ENCODE assay signal across 2 cellular contexts in the genomic region with DNA sequence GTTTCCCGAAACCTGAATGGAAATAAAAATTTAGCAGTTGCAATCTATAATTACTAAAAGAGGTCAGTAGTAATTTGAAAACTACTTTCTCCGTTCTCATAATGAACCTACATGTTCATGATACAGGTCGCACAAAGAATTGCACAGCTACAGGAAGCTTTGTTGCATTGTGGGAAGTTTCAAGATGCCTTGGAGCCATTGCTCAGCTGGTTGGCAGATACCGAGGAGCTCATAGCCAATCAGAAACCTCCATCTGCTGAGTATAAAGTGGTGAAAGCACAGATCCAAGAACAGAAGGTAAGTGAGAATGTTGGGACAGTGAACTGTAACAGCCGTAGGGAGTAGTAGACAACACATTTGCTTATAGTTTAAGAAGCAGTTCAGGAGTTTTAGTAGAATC.
TF ChIP-seq lines count a peak whose summit lies in the region.

No MANE protein-coding gene starts in this region.

TF ChIP-seq in SK-N-SH, 30 proteins besides CTCF, POLR2A, EP300 and RAD21 (continued from another document):
- TF ChIP-seq, protein P1, sequence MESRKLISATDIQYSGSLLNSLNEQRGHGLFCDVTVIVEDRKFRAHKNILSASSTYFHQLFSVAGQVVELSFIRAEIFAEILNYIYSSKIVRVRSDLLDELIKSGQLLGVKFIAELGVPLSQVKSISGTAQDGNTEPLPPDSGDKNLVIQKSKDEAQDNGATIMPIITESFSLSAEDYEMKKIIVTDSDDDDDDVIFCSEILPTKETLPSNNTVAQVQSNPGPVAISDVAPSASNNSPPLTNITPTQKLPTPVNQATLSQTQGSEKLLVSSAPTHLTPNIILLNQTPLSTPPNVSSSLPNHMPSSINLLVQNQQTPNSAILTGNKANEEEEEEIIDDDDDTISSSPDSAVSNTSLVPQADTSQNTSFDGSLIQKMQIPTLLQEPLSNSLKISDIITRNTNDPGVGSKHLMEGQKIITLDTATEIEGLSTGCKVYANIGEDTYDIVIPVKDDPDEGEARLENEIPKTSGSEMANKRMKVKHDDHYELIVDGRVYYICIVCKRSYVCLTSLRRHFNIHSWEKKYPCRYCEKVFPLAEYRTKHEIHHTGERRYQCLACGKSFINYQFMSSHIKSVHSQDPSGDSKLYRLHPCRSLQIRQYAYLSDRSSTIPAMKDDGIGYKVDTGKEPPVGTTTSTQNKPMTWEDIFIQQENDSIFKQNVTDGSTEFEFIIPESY (IDR thresholded peaks at IDR 0.05; ENCODE audit: borderline replicate concordance, low read depth), result no peak
- TF ChIP-seq TCF12 (IDR thresholded peaks at IDR 0.05) (no peak), NRF1 (IDR thresholded peaks at IDR 0.05; ENCODE audit: low read depth, low read length) (no peak), FOXJ3 (CRISPR knock-in tag; IDR thresholded peaks at IDR 0.05) (no peak), JUND (IDR thresholded peaks at IDR 0.05) (no peak), TAF1 (IDR thresholded peaks at IDR 0.05; ENCODE audit: borderline replicate concordance, low read depth, low read length) (no peak), ELF1 (IDR thresholded peaks at IDR 0.05) (no peak), SIN3A (IDR thresholded peaks at IDR 0.05; ENCODE audit: borderline replicate concordance, low read depth, low read length) (no peak), YY1 (IDR thresholded peaks at IDR 0.05; ENCODE audit: low read depth) (no peak)
- TF ChIP-seq, protein P2, sequence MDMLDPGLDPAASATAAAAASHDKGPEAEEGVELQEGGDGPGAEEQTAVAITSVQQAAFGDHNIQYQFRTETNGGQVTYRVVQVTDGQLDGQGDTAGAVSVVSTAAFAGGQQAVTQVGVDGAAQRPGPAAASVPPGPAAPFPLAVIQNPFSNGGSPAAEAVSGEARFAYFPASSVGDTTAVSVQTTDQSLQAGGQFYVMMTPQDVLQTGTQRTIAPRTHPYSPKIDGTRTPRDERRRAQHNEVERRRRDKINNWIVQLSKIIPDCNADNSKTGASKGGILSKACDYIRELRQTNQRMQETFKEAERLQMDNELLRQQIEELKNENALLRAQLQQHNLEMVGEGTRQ (IDR thresholded peaks at IDR 0.05; ENCODE audit: borderline replicate concordance, low read depth, low read length), result no peak
- TF ChIP-seq, protein P3, sequence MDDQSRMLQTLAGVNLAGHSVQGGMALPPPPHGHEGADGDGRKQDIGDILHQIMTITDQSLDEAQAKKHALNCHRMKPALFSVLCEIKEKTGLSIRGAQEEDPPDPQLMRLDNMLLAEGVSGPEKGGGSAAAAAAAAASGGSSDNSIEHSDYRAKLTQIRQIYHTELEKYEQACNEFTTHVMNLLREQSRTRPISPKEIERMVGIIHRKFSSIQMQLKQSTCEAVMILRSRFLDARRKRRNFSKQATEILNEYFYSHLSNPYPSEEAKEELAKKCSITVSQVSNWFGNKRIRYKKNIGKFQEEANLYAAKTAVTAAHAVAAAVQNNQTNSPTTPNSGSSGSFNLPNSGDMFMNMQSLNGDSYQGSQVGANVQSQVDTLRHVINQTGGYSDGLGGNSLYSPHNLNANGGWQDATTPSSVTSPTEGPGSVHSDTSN (IDR thresholded peaks at IDR 0.05), result no peak
TF ChIP-seq in SK-N-SH: peak in this region for 0.

TF ChIP-seq in SK-N-SH treated with all-trans-retinoic acid at 6 μM for 48 hours, 23 proteins besides CTCF, POLR2A, EP300 and RAD21 (continued from another document):
- TF ChIP-seq, protein P4, sequence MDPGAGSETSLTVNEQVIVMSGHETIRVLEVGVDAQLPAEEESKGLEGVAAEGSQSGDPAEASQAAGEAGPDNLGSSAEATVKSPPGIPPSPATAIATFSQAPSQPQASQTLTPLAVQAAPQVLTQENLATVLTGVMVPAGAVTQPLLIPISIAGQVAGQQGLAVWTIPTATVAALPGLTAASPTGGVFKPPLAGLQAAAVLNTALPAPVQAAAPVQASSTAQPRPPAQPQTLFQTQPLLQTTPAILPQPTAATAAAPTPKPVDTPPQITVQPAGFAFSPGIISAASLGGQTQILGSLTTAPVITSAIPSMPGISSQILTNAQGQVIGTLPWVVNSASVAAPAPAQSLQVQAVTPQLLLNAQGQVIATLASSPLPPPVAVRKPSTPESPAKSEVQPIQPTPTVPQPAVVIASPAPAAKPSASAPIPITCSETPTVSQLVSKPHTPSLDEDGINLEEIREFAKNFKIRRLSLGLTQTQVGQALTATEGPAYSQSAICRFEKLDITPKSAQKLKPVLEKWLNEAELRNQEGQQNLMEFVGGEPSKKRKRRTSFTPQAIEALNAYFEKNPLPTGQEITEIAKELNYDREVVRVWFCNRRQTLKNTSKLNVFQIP (CRISPR knock-in tag; IDR thresholded peaks at IDR 0.05; ENCODE audit: borderline replicate concordance, low read depth), result no peak
- TF ChIP-seq ZNF70 (CRISPR knock-in tag; IDR thresholded peaks at IDR 0.05) (no peak), PPARA (CRISPR knock-in tag; IDR thresholded peaks at IDR 0.05; ENCODE audit: borderline replicate concordance) (no peak)
- TF ChIP-seq, protein P5, sequence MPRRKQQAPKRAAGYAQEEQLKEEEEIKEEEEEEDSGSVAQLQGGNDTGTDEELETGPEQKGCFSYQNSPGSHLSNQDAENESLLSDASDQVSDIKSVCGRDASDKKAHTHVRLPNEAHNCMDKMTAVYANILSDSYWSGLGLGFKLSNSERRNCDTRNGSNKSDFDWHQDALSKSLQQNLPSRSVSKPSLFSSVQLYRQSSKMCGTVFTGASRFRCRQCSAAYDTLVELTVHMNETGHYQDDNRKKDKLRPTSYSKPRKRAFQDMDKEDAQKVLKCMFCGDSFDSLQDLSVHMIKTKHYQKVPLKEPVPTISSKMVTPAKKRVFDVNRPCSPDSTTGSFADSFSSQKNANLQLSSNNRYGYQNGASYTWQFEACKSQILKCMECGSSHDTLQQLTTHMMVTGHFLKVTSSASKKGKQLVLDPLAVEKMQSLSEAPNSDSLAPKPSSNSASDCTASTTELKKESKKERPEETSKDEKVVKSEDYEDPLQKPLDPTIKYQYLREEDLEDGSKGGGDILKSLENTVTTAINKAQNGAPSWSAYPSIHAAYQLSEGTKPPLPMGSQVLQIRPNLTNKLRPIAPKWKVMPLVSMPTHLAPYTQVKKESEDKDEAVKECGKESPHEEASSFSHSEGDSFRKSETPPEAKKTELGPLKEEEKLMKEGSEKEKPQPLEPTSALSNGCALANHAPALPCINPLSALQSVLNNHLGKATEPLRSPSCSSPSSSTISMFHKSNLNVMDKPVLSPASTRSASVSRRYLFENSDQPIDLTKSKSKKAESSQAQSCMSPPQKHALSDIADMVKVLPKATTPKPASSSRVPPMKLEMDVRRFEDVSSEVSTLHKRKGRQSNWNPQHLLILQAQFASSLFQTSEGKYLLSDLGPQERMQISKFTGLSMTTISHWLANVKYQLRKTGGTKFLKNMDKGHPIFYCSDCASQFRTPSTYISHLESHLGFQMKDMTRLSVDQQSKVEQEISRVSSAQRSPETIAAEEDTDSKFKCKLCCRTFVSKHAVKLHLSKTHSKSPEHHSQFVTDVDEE (CRISPR knock-in tag; IDR thresholded peaks at IDR 0.05), result no peak
TF ChIP-seq in SK-N-SH treated with all-trans-retinoic acid at 6 μM for 48 hours: peak in this region for 0.
